Comparison of ENCODE assay signal across 11 cellular contexts in the genomic region with DNA sequence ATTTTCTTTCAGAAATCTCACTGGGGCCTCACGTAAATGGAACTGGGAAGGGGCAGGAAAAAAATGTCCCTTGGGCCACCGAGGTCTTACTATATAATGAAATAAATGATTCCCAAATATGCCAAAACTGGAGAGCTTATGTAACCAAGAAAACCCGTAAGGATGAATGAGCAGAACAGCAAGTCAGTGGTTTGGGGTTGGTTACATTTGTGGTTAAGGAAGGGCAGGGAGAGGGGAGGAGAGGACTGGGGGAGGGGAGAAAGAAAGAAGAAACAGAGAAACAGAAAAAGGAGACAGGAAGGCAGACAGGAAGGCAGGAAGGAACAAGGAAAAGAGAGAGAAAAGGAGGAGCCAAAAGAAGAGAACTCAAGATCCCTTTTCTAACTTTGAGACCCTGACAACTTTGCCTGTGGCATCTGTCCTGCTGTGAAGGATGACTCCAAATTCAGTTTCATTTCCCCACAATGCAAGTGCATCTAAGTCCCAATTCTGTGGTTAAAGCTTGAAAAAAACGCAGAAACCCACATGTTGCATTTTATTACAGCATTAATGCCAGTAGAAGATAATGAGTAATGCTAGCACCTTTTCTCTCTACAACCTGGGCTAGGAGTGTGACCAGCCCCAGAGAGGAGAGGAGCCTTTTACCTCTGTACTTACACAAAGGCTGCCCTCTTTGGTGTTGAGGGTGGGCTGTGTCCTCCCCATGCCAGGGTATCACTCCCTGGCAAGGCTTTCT. TPM values are rescaled to one million over a fixed set of nuclear protein-coding genes. Genes with fewer than 3 reads are reported as not detected.
A peak's percentile ranks its signal among the peaks of the same experiment; 100 is the strongest.
DNase-seq lines count a peak whose midpoint lies in the region; ATAC-seq and TF ChIP-seq lines count a peak whose summit lies in the region.
"Had no signal": no experiment of that assay in that cellular context is flagged by ENCODE, and none has a peak within 500 bp of the region (broad histone marks: within the 10 kb centered on the region; RNA-seq: fewer than 3 reads in every experiment).

No MANE protein-coding gene starts in this region.

- no peaks in the 10 kb centered on the region for H3K36me3 Mint-ChIP-seq in T-helper 2 cell treated with Interferon-gamma antibody and Interleukin-4, amounts not matched to agents 5 μg/mL and 100 μg/mL, for 36 hours (ENCODE audit: low read depth)

- TF ChIP-seq POLR2A in Peyer's patch (IDR thresholded peaks at IDR 0.05) (no peak), esophagus muscularis mucosa (IDR thresholded peaks at IDR 0.05; ENCODE audit: low read depth) (no peak)

- H3K27ac Mint-ChIP-seq in T-helper 2 cell treated with Interferon-gamma antibody and Interleukin-4, amounts not matched to agents 5 μg/mL and 100 μg/mL, for 36 hours = peak overlapping the region; percentile 33

- peak overlapping the region in 7 of 11 experiments; percentile 14 to 65 (median 49); a peak in 12 of 22 replicates for H3K9ac ChIP-seq in BLaER1 treated with 17β-estradiol and CSF1 and Interleukin-3, amounts not matched to agents 10 nM and 100 nM

- peaks cover 41% of the 10 kb centered on the region for H3K27me3 Mint-ChIP-seq in T-helper 2 cell treated with Interferon-gamma antibody and Interleukin-4, amounts not matched to agents 5 μg/mL and 100 μg/mL, for 36 hours (ENCODE audit: low read depth)

- peak overlapping the region in 6 of 10 experiments; percentile 7 to 46 (median 10); a peak in 6 of 20 replicates for H3K4me3 ChIP-seq in BLaER1 treated with 17β-estradiol and CSF1 and Interleukin-3, amounts not matched to agents 10 nM and 100 nM
- H3K4me3 ChIP-seq in iPS-18c (ENCODE audit: insufficient read depth, low read depth, low read length) = peak overlapping the region; percentile 38; the same call in 1 of the 2 replicates
- no peak overlapping the region for H3K4me3 ChIP-seq in Peyer's patch
- no peak overlapping the region for H3K4me3 ChIP-seq in coronary artery
- H3K4me3 ChIP-seq in mucosa of descending colon = no peak overlapping the region
- H3K4me3 ChIP-seq in esophagus muscularis mucosa = no peak overlapping the region
- H3K4me3 ChIP-seq: upper lobe of right lung had no signal

- H3K9me3 Mint-ChIP-seq in T-helper 2 cell treated with Interferon-gamma antibody and Interleukin-4, amounts not matched to agents 5 μg/mL and 100 μg/mL, for 36 hours = no peaks in the 10 kb centered on the region
- H3K9me3 Mint-ChIP-seq: nephron had no signal

- peak overlapping the region; percentile 23 for H3K4me3 Mint-ChIP-seq in T-helper 2 cell treated with Interferon-gamma antibody and Interleukin-4, amounts not matched to agents 5 μg/mL and 100 μg/mL, for 36 hours

- peaks cover 34 to 68% (median 44%) of the 10 kb centered on the region in 10 experiments for H3K4me1 ChIP-seq in BLaER1 treated with 17β-estradiol and CSF1 and Interleukin-3, amounts not matched to agents 10 nM and 100 nM
- H3K4me1 ChIP-seq in Peyer's patch (peaks cover 0 to 5% (median 0%) of the 10 kb centered on the region in 4 donors), mucosa of descending colon (ENCODE audit: low read depth) (no peaks in the 10 kb centered on the region), esophagus muscularis mucosa (peaks cover 0 to 13% (median 8%) of the 10 kb centered on the region in 4 donors)

- no peak for TF ChIP-seq CTCF in Peyer's patch (IDR thresholded peaks at IDR 0.05)
- TF ChIP-seq CTCF in coronary artery (IDR thresholded peaks at IDR 0.05) = no peak
- no peak for TF ChIP-seq CTCF in mucosa of descending colon (IDR thresholded peaks at IDR 0.05)
- TF ChIP-seq CTCF in esophagus muscularis mucosa (IDR thresholded peaks at IDR 0.05) = no peak

- H4K20me1 ChIP-seq in BLaER1 treated with 17β-estradiol and CSF1 and Interleukin-3, amounts not matched to agents 10 nM and 100 nM = no peaks in the 10 kb centered on the region

- peak overlapping the region; percentile 9 to 75 (median 66); a peak in 20 of 22 replicates for H3K27ac ChIP-seq in BLaER1 treated with 17β-estradiol and CSF1 and Interleukin-3, amounts not matched to agents 10 nM and 100 nM
- peak overlapping the region; percentile 24 for H3K27ac ChIP-seq in KOPT-K1 (ENCODE audit: low read depth, low read length, poor library complexity, severe bottlenecking)
- peak overlapping the region in 1 of 4 donors; percentile 25 for H3K27ac ChIP-seq in Peyer's patch
- H3K27ac ChIP-seq in coronary artery = no peak overlapping the region
- H3K27ac ChIP-seq in esophagus muscularis mucosa (replicated peaks in 1 of 4) = no peak overlapping the region
- H3K27ac ChIP-seq: upper lobe of right lung had no signal

- H3K27me3 ChIP-seq in BLaER1 treated with 17β-estradiol and CSF1 and Interleukin-3, amounts not matched to agents 10 nM and 100 nM = peaks cover 0 to 10% (median 0%) of the 10 kb centered on the region in 11 experiments; a peak in 3 of 22 replicates
- H3K27me3 ChIP-seq in Peyer's patch (no peaks in the 10 kb centered on the region), esophagus muscularis mucosa (no peaks in the 10 kb centered on the region)
- H3K27me3 ChIP-seq: upper lobe of right lung had no signal

- peaks cover 25% of the 10 kb centered on the region for H3K4me1 Mint-ChIP-seq in T-helper 2 cell treated with Interferon-gamma antibody and Interleukin-4, amounts not matched to agents 5 μg/mL and 100 μg/mL, for 36 hours (ENCODE audit: low read depth)

- no peaks in the 10 kb centered on the region for H3K36me3 ChIP-seq in BLaER1 treated with 17β-estradiol and CSF1 and Interleukin-3, amounts not matched to agents 10 nM and 100 nM
- H3K36me3 ChIP-seq in KOPT-K1 (ENCODE audit: insufficient read depth, low read length) (no peaks in the 10 kb centered on the region), Peyer's patch (no peaks in the 10 kb centered on the region), mucosa of descending colon (ENCODE audit: low read depth) (no peaks in the 10 kb centered on the region), esophagus muscularis mucosa (no peaks in the 10 kb centered on the region)
- H3K36me3 ChIP-seq: upper lobe of right lung had no signal

- no peaks in the 10 kb centered on the region for H3K9me3 ChIP-seq in BLaER1 treated with 17β-estradiol and CSF1 and Interleukin-3, amounts not matched to agents 10 nM and 100 nM (replicated peaks in 1 of 11)
- no peaks in the 10 kb centered on the region for H3K9me3 ChIP-seq in KOPT-K1 (ENCODE audit: insufficient read depth, low read length, poor library complexity, severe bottlenecking)
- H3K9me3 ChIP-seq in iPS-18c (ENCODE audit: control insufficient read depth, insufficient read depth, low read length) = no peaks in the 10 kb centered on the region
- no peaks in the 10 kb centered on the region for H3K9me3 ChIP-seq in Peyer's patch
- H3K9me3 ChIP-seq in mucosa of descending colon = no peaks in the 10 kb centered on the region
- no peaks in the 10 kb centered on the region for H3K9me3 ChIP-seq in esophagus muscularis mucosa
- H3K9me3 ChIP-seq: upper lobe of right lung had no signal

- peak overlapping the region; percentile 62 to 96 (median 91) for H3K4me2 ChIP-seq in BLaER1 treated with 17β-estradiol and CSF1 and Interleukin-3, amounts not matched to agents 10 nM and 100 nM

- no peak for TF ChIP-seq EP300 in esophagus muscularis mucosa (IDR thresholded peaks at IDR 0.05)

- intact Hi-C loops in mucosa of descending colon (cut with DNase I, micrococcal nuclease) (loop anchor here (5.0 kb wide), 1 partner anchor 295 kb away; no protein-coding TSS in a partner anchor), esophagus muscularis mucosa (cut with DNase I) (loop anchor here (5.0 kb wide), 1 partner anchor 55 kb away; no protein-coding TSS in a partner anchor)

- DNase-seq in T-helper 2 cell treated with Interferon-gamma antibody and Interleukin-4, amounts not matched to agents 5 μg/mL and 100 μg/mL, for 36 hours (ENCODE audit: low spot score) = no peak
- DNase-seq in Peyer's patch (no peak), coronary artery (ENCODE audit: low spot score) (no peak), mucosa of descending colon (no peak), esophagus muscularis mucosa (ENCODE audit: extremely low spot score) (no peak)
- DNase-seq: stimulated activated CD4-positive, alpha-beta T cell treated with anti-CD3 and anti-CD28 coated beads, Interleukin-2, amount 100 ng/mL, for 48 hours had no signal

- 68% methylated on average over 4 of the region's 4 CpGs for WGBS in esophagus muscularis mucosa

- ATAC-seq in mucosa of descending colon = no peak

RNA-seq across cellular contexts. Expression of gene ARMC2, which starts 10.8 kb away (rescaled TPM):
- total RNA-seq in Peyer's patch (10 to 100 TPM in 1 of 4 donors, 1 to 10 TPM in 2, under 1 TPM in 1; 0.53 to 29.7 (median 4.4) TPM), mucosa of descending colon (1 to 10 TPM; 3.5 to 5.5 (median 4.8) TPM), esophagus muscularis mucosa (1 to 10 TPM; 2.1 to 5.1 (median 3.2) TPM)

Comparison
In these comparisons a context has a peak if more than half of its experiments do, and no peak if none do; other contexts are left out.
1. H3K27ac ChIP-seq: peak in BLaER1 treated with 17β-estradiol and CSF1 and Interleukin-3, amounts not matched to agents 10 nM and 100 nM (11 of 11) and KOPT-K1 (single experiment); none in coronary artery (0 of 2) and esophagus muscularis mucosa (0 of 4).
2. H3K4me3 ChIP-seq: peak in BLaER1 treated with 17β-estradiol and CSF1 and Interleukin-3, amounts not matched to agents 10 nM and 100 nM (6 of 10) and iPS-18c (single experiment); none in Peyer's patch (0 of 4), coronary artery (single experiment), mucosa of descending colon (single experiment) and esophagus muscularis mucosa (0 of 4).